Comparison of ENCODE assay signal across 18 cellular contexts in genomic region chr2:3839489-3839888, GRCh38.
DNase-seq lines count a peak whose midpoint lies in the region; ATAC-seq lines count a peak whose summit lies in the region.
"Had no signal": no experiment of that assay in that cellular context is flagged by ENCODE, and none has a peak within 500 bp of the region (broad histone marks: within the 10 kb centered on the region; RNA-seq: fewer than 3 reads in every experiment).

No MANE protein-coding gene starts in this region.

- CTCF ChIA-PET in activated CD4-positive, alpha-beta T cell treated with anti-CD3 and anti-CD28 coated beads for 36 hours (lab: Charles Lee): no interaction called here

- H3K36me3 Mint-ChIP-seq in activated CD4-positive, alpha-beta T cell treated with anti-CD3 and anti-CD28 coated beads for 36 hours (ENCODE audit: low read depth): no peaks in the 10 kb centered on the region

- H3K9me3 ChIP-seq in SJCRH30 (replicated peaks): no peaks in the 10 kb centered on the region

- no peak overlapping the region for H3K4me3 ChIP-seq in SJCRH30

- H3K27ac ChIP-seq in SJCRH30: peak overlapping the region; percentile 15; the same call in 1 of the 2 replicates
- H3K27ac ChIP-seq: 22Rv1 had no signal

- no peaks in the 10 kb centered on the region for H3K4me1 Mint-ChIP-seq in activated CD4-positive, alpha-beta T cell treated with anti-CD3 and anti-CD28 coated beads for 36 hours

- DNase-seq in NCI-H1417 (lab: John Stamatoyannopoulos, UW) (peak in 2 of 3 experiments; percentile 32 to 64), NCI-H1417 treated with DMSO at 0.1 percent for 48 hours (lab: John Stamatoyannopoulos, UW) (no peak), SJCRH30 (peak; percentile 79 to 92), inferior parietal cortex (ENCODE audit: extremely low spot score) (peak; percentile 5), retina (peak; percentile 27), glomerular visceral epithelial cell (ENCODE audit: extremely low spot score) (no peak), NCI-H128 (lab: John Stamatoyannopoulos, UW; ENCODE audit: unreplicated experiment) (no peak)
- no peak for DNase-seq in activated CD4-positive, alpha-beta T cell treated with anti-CD3 and anti-CD28 coated beads for 36 hours
- DNase-seq: C1 segment of cervical spinal cord, HFFc6, KG1, NCI-H1048, NCI-H1694 treated with DMSO at 0.1 percent for 48 hours, NCI-H2227 treated with DMSO at 0.1 percent for 48 hours, NCI-H526 treated with DMSO at 0.1 percent for 48 hours had no signal

- no peak overlapping the region for H3K27ac Mint-ChIP-seq in activated CD4-positive, alpha-beta T cell treated with anti-CD3 and anti-CD28 coated beads for 36 hours
- H3K27ac Mint-ChIP-seq: HFFc6 had no signal

- no peaks in the 10 kb centered on the region for H3K27me3 ChIP-seq in SJCRH30

- POLR2A ChIA-PET in activated CD4-positive, alpha-beta T cell treated with anti-CD3 and anti-CD28 coated beads for 36 hours (lab: Charles Lee): no interaction called here

- no peak overlapping the region for H3K4me3 Mint-ChIP-seq in activated CD4-positive, alpha-beta T cell treated with anti-CD3 and anti-CD28 coated beads for 36 hours
- H3K4me3 Mint-ChIP-seq: HFFc6 had no signal

- no peaks in the 10 kb centered on the region for H3K36me3 ChIP-seq in SJCRH30

- H3K27me3 Mint-ChIP-seq in activated CD4-positive, alpha-beta T cell treated with anti-CD3 and anti-CD28 coated beads for 36 hours: peaks cover 2% of the 10 kb centered on the region

- H3K4me1 ChIP-seq in SJCRH30: peaks cover 20% of the 10 kb centered on the region

- ATAC-seq in activated CD4-positive, alpha-beta T cell treated with anti-CD3 and anti-CD28 coated beads for 36 hours: no peak
- ATAC-seq: Panc1, Right ventricle myocardium inferior had no signal

- intact Hi-C loops in activated CD4-positive, alpha-beta T cell treated with anti-CD3 and anti-CD28 coated beads for 36 hours (cut with DNase I, micrococcal nuclease): no loop called here

- H3K9me3 Mint-ChIP-seq in activated CD4-positive, alpha-beta T cell treated with anti-CD3 and anti-CD28 coated beads for 36 hours (ENCODE audit: low read depth): no peaks in the 10 kb centered on the region

Comparison
In these comparisons a context has a peak if more than half of its experiments do, and no peak if none do; other contexts are left out.
1. DNase-seq: peak in NCI-H1417 (2 of 3), SJCRH30 (2 of 2), inferior parietal cortex (single experiment) and retina (single experiment); none in NCI-H1417 treated with DMSO at 0.1 percent for 48 hours (single experiment), glomerular visceral epithelial cell (single experiment), NCI-H128 (single experiment) and activated CD4-positive, alpha-beta T cell treated with anti-CD3 and anti-CD28 coated beads for 36 hours (single experiment).